In the genomic region with DNA sequence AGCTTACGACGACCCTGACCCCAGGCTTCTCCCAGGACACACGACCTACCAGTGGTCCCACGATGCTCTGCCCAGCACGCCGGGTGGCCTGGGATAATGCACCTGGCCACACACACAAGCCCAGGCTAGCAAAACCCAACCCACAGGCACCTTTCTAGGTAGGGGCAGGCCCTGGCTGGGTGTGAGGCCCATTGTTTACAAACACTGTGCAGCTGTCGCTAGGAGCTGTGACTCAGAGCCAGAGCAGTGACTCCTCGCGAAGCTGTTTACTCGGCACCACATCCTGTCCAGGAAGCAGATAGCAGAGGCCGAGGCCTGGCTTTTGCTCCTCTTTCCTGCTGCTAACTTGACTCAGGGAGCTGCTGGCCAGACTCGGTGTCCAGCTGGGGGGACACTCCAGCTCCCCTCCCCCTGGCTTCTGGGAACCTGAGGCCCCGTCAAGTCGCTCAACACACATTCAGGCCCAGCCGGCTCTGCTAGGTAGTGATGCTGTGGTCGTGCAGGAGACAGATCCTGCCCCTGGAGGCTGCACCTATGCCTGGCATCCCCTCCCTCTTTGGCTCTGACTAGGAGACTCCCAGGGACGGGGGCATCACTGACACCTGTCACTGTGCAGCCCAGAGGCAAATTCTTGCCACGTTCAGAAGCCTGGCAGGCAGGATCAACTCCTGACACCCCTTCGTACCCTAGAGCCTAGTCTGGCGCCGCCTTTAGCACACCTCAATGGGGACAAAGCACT, we compare ENCODE assay signal across 8 cellular contexts. TPM values are rescaled to one million over a fixed set of nuclear protein-coding genes. Genes with fewer than 3 reads are reported as not detected.
DNase-seq lines count a peak whose midpoint lies in the region; ATAC-seq and TF ChIP-seq lines count a peak whose summit lies in the region.

No MANE protein-coding gene starts in this region.

- no peaks in the 10 kb centered on the region for H3K27me3 Mint-ChIP-seq in type B pancreatic cell

- peak overlapping the region; percentile 57 for H4K91ac ChIP-seq in trophoblast cell (ENCODE audit: low read depth, low read length)

- H3K27me3 ChIP-seq in SJSA1 (replicated peaks): no peaks in the 10 kb centered on the region
- H3K27me3 ChIP-seq in trophoblast cell (ENCODE audit: insufficient read depth, low read length): no peaks in the 10 kb centered on the region

- peaks cover 24% of the 10 kb centered on the region for H3K4me1 Mint-ChIP-seq in type B pancreatic cell (ENCODE audit: unreplicated experiment)

- no CpG with 5 or more reads among the region's 21 CpGs for WGBS in trophoblast cell (ENCODE audit: extremely low coverage, insufficient coverage, insufficient read length)

- no peak overlapping the region for H4K8ac ChIP-seq in trophoblast cell (ENCODE audit: low read depth, low read length)

- H3K9me3 ChIP-seq in SJSA1 (replicated peaks) (no peaks in the 10 kb centered on the region), trophoblast cell (ENCODE audit: insufficient read depth, low read depth, low read length) (peaks cover 2% of the 10 kb centered on the region)

- H2BK120ac ChIP-seq in trophoblast cell (ENCODE audit: insufficient read depth, low read length, poor library complexity): no peak overlapping the region

- no peaks in the 10 kb centered on the region for H3K36me3 Mint-ChIP-seq in type B pancreatic cell

- peak overlapping the region; percentile 28 for H3K18ac ChIP-seq in trophoblast cell (ENCODE audit: low read length)

- H2AFZ ChIP-seq in trophoblast cell (ENCODE audit: insufficient read depth, low read length, poor library complexity): no peak overlapping the region

- no peak overlapping the region for H3K23ac ChIP-seq in trophoblast cell (ENCODE audit: low read length)

- H3K27ac ChIP-seq in SJSA1 (peak overlapping the region; percentile 93), trophoblast cell (ENCODE audit: low read depth, low read length) (peak overlapping the region; percentile 78)

- no peak overlapping the region for H3K4ac ChIP-seq in trophoblast cell (ENCODE audit: low read depth, low read length)

- H3K14ac ChIP-seq in trophoblast cell (ENCODE audit: low read length): no peak overlapping the region

- H3K36me3 ChIP-seq in SJSA1 (no peaks in the 10 kb centered on the region), trophoblast cell (ENCODE audit: control insufficient read depth in 1 of 2, insufficient read depth in 2 of 2, low read length in 2 of 2) (peaks cover 2 to 7% of the 10 kb centered on the region in 2 experiments)

- peak overlapping the region; percentile 8 for H3K9ac ChIP-seq in trophoblast cell (ENCODE audit: low read length)

- H3K4me3 ChIP-seq in SJSA1: no peak overlapping the region
- H3K4me3 ChIP-seq in trophoblast cell (ENCODE audit: low read depth, low read length): peak overlapping the region; percentile 13

- peaks cover 40% of the 10 kb centered on the region for H3K4me1 ChIP-seq in SJSA1 (replicated peaks)
- peaks cover 21 to 22% of the 10 kb centered on the region in 2 experiments for H3K4me1 ChIP-seq in trophoblast cell (ENCODE audit: control insufficient read depth in 1 of 2, insufficient read depth in 2 of 2, low read length in 2 of 2)

- H2BK5ac ChIP-seq in trophoblast cell (ENCODE audit: low read depth, low read length, poor library complexity): no peak overlapping the region

- H3K79me2 ChIP-seq in trophoblast cell (ENCODE audit: control insufficient read depth, insufficient read depth, low read length, poor library complexity): peaks cover 2% of the 10 kb centered on the region

- DNase-seq in DMS153 (lab: John Stamatoyannopoulos, UW): peak; percentile 98
- peak; percentile 99 for DNase-seq in HuH-7 (ENCODE audit: low spot score)
- peak; percentile 85 to 95 for DNase-seq in SJSA1 (ENCODE audit: low read depth in 1 of 2, low spot score in 2 of 2)
- DNase-seq in activated naive CD4-positive, alpha-beta T cell treated with anti-CD3 and anti-CD28 coated beads, Interleukin-2, amount 50 U/mL, for 16 hours: peak; percentile 78
- DNase-seq in glomerular visceral epithelial cell (ENCODE audit: extremely low spot score): peak; percentile 97
- DNase-seq in trophoblast cell: peak; percentile 99
- DNase-seq in type B pancreatic cell (ENCODE audit: extremely low spot score, unreplicated experiment): no peak

- H3K4me2 ChIP-seq in trophoblast cell (ENCODE audit: low read length): no peak overlapping the region

- H3K27ac Mint-ChIP-seq in type B pancreatic cell: peak overlapping the region; percentile 99

- peaks cover 10% of the 10 kb centered on the region for H3K79me1 ChIP-seq in trophoblast cell (ENCODE audit: low read length)

- ATAC-seq in GM21526 (IDR thresholded peaks at IDR 0.05; ENCODE audit: low FRiP score, unreplicated experiment): peak; percentile 52

- peak overlapping the region; percentile 75 for H3K4me3 Mint-ChIP-seq in type B pancreatic cell

- H4K12ac ChIP-seq in trophoblast cell (ENCODE audit: low read depth, low read length): no peak overlapping the region

- TF ChIP-seq CTCF in type B pancreatic cell (conservative IDR thresholded peaks at IDR 0.05): no peak

- no peak overlapping the region for H2AK5ac ChIP-seq in trophoblast cell (ENCODE audit: low read length)

- H3K9me3 Mint-ChIP-seq in type B pancreatic cell: no peaks in the 10 kb centered on the region

- peak overlapping the region; percentile 7 for H2BK12ac ChIP-seq in trophoblast cell (ENCODE audit: low read length)

RNA-seq across cellular contexts. Expression of gene RALGDS, which starts 12.8 kb away (rescaled TPM):
- 8.6 and 11.4 TPM in 2 replicates for total RNA-seq in SJSA1 (2014; rRNA removed; shearing (Covaris generic))
- 39.2 and 39.5 TPM in 2 replicates for polyA plus RNA-seq in trophoblast cell (2013)
- 64.8 and 86.3 TPM in 2 replicates for total RNA-seq in type B pancreatic cell (ENCODE audit: low replicate concordance)

RNA-seq across cellular contexts. Expression of gene GBGT1, which starts 29.9 kb away (rescaled TPM):
- not detected in 2 replicates for total RNA-seq in SJSA1 (2014; rRNA removed; shearing (Covaris generic))
- 10.3 and 11.1 TPM in 2 replicates for polyA plus RNA-seq in trophoblast cell (2013)
- 21.0 and 54.9 TPM in 2 replicates for total RNA-seq in type B pancreatic cell (ENCODE audit: low replicate concordance)

Comparison
In these comparisons a context has a peak if more than half of its experiments do, and no peak if none do; other contexts are left out.
1. RNA of gene GBGT1, which starts 29.9 kb away (total RNA-seq): 21.0 to 54.9 TPM in type B pancreatic cell; not detected in SJSA1; every median in the first group is over 10 times any median in the second.